ENCODE assay signal across 8 cellular contexts in genomic region chr1:145690587-145691558, GRCh38. TPM values are rescaled to one million over a fixed set of nuclear protein-coding genes. Genes with fewer than 3 reads are reported as not detected.
DNase-seq lines count a peak whose midpoint lies in the region; FAIRE-seq and TF ChIP-seq lines count a peak whose summit lies in the region.

No MANE protein-coding gene starts in this region.

- TF ChIP-seq CTCF in GM06990 (IDR thresholded peaks at IDR 0.05; ENCODE audit: insufficient read depth, low read length, poor library complexity, severe bottlenecking) (no peak), endodermal cell (conservative IDR thresholded peaks at IDR 0.05) (no peak), coronary artery (IDR thresholded peaks at IDR 0.05) (no peak)

- H3K4me3 ChIP-seq in GM06990 (replicated peaks; ENCODE audit: low read depth, low read length) = no peak overlapping the region
- H3K4me3 ChIP-seq in endodermal cell (ENCODE audit: low read length) = no peak overlapping the region
- H3K4me3 ChIP-seq in coronary artery = no peak overlapping the region

- peak; percentile 25 for DNase-seq in GM06990 (ENCODE audit: extremely low read depth, insufficient read length)
- DNase-seq in H4 (ENCODE audit: low spot score) = peak; percentile 68
- DNase-seq in RCC 7860 (ENCODE audit: low spot score) = peak; percentile 53
- peak; percentile 72 for DNase-seq in endodermal cell
- peak; percentile 1 to 3 for DNase-seq in stimulated activated CD4-positive, alpha-beta T cell treated with anti-CD3 and anti-CD28 coated beads, Interleukin-15, amount 100 ng/mL, for 48 hours (ENCODE audit: low read depth in 2 of 2)
- DNase-seq in iPS-NIHi7 (ENCODE audit: extremely low spot score) = no peak
- no peak for DNase-seq in CD1c-positive myeloid dendritic cell (ENCODE audit: extremely low spot score)
- DNase-seq in coronary artery (ENCODE audit: low spot score) = no peak

- H3K4me1 ChIP-seq in endodermal cell (ENCODE audit: control insufficient read depth, insufficient read depth, low read length) = peaks cover 20% of the 10 kb centered on the region

- no peak overlapping the region for H3K9ac ChIP-seq in endodermal cell (ENCODE audit: extremely low read depth, low read length, poor library complexity, severe bottlenecking)

- H3K36me3 ChIP-seq in GM06990 (ENCODE audit: control insufficient read depth, insufficient read depth, low read length) = no peaks in the 10 kb centered on the region
- peaks cover 42% of the 10 kb centered on the region for H3K36me3 ChIP-seq in endodermal cell (ENCODE audit: control insufficient read depth, insufficient read depth, low read length)

- peaks cover 50% of the 10 kb centered on the region for H3K4me1 Mint-ChIP-seq in endodermal cell

- H3K27ac ChIP-seq in endodermal cell (ENCODE audit: low read depth, low read length) (no peak overlapping the region), coronary artery (no peak overlapping the region)

- H3K27me3 ChIP-seq in GM06990 (replicated peaks; ENCODE audit: control insufficient read depth, insufficient read depth, low read length) (no peaks in the 10 kb centered on the region), endodermal cell (ENCODE audit: control insufficient read depth, insufficient read depth, low read length, poor library complexity, severe bottlenecking) (no peaks in the 10 kb centered on the region)

- H3K36me3 Mint-ChIP-seq in endodermal cell (ENCODE audit: low read depth) = peaks cover 34% of the 10 kb centered on the region

- H3K9me3 Mint-ChIP-seq in endodermal cell = no peaks in the 10 kb centered on the region

- FAIRE-seq in RCC 7860 (lab: Jason Lieb, UNC) = peak; percentile 49

- 79 to 89% methylated on average over 3 to 5 of the region's 5 CpGs for WGBS in endodermal cell (ENCODE audit: insufficient coverage in 1 of 2, insufficient read length in 1 of 2), 2 experiments

- H3K9me3 ChIP-seq in endodermal cell (ENCODE audit: control insufficient read depth, low read length) = no peaks in the 10 kb centered on the region

- H3K27me3 Mint-ChIP-seq in endodermal cell (ENCODE audit: insufficient read depth) = no peaks in the 10 kb centered on the region

- no peak overlapping the region for H3K4me3 Mint-ChIP-seq in endodermal cell

- H3K27ac Mint-ChIP-seq in endodermal cell = no peak overlapping the region

RNA-seq across cellular contexts. Expression of gene PDZK1, which starts 16.3 kb away (rescaled TPM):
- total RNA-seq in H4 (2014; rRNA removed; shearing (Covaris generic)) = not detected in 2 replicates
- total RNA-seq in endodermal cell = 10 to 100 TPM; 47.2 to 51.8 TPM
- polyA plus RNA-seq in endodermal cell (2013, experiment 1 of 2) = 12.6 TPM
- 13.9 TPM for polyA plus RNA-seq in endodermal cell (2013, experiment 2 of 2)

RNA-seq across cellular contexts. Expression of gene CD160, which starts 28.4 kb away (rescaled TPM):
- not detected in 2 replicates for total RNA-seq in H4 (2014; rRNA removed; shearing (Covaris generic))
- total RNA-seq in endodermal cell = not detected
- not detected for polyA plus RNA-seq in endodermal cell (2013, experiment 1 of 2)
- polyA plus RNA-seq in endodermal cell (2013, experiment 2 of 2) = not detected

Comparison
In these comparisons a context has a peak if more than half of its experiments do, and no peak if none do; other contexts are left out.
1. DNase-seq: peak in GM06990 (single experiment), H4 (single experiment), RCC 7860 (single experiment), endodermal cell (single experiment) and stimulated activated CD4-positive, alpha-beta T cell treated with anti-CD3 and anti-CD28 coated beads, Interleukin-15, amount 100 ng/mL, for 48 hours (2 of 2); none in iPS-NIHi7 (single experiment), CD1c-positive myeloid dendritic cell (single experiment) and coronary artery (single experiment).
2. RNA of gene PDZK1, which starts 16.3 kb away (total RNA-seq): 47.2 to 51.8 TPM in endodermal cell; not detected in H4; every median in the first group is over 10 times any median in the second.